10 cellular contexts compared by ENCODE assay signal in the genomic region with DNA sequence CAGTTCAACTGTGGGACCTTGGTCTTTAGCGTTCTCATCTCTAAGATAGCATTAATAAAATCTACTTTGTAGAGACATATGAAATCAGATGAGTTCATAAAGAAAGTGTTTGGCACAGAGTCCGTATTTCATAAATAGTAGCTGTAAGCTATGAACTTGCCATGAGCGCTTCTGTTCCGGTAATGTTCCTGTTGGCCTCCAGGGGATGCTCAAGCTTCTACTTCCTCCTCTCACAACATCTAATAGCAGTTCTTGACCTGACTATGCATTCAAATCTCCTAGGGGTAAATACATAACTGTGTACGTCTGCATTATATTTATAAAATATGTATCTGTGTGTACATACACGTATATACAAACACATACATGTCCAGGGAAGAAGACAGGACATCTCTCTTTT.
DNase-seq lines count a peak whose midpoint lies in the region; ATAC-seq and TF ChIP-seq lines count a peak whose summit lies in the region.
"Had no signal": no experiment of that assay in that cellular context is flagged by ENCODE, and none has a peak within 500 bp of the region (broad histone marks: within the 10 kb centered on the region; RNA-seq: fewer than 3 reads in every experiment).

No MANE protein-coding gene starts in this region.

- ATAC-seq in GM18505 (IDR thresholded peaks at IDR 0.05; ENCODE audit: unreplicated experiment), result no peak
- ATAC-seq: natural killer cell treated with Interleukin-12 subunit alpha and Interleukin-12 subunit beta and Interleukin-15 and Interleukin-18, amount 100 ng/mL, for 72 hours had no signal

- H3K36me3 Mint-ChIP-seq in T-helper 2 cell treated with Interferon-gamma antibody and Interleukin-4, amounts not matched to agents 5 μg/mL and 100 μg/mL, for 36 hours (ENCODE audit: low read depth), result no peaks in the 10 kb centered on the region
- H3K36me3 Mint-ChIP-seq: natural killer cell treated with Interleukin-12 subunit alpha and Interleukin-12 subunit beta and Interleukin-15 and Interleukin-18, amount 100 ng/mL, for 72 hours had no signal

- H3K27ac Mint-ChIP-seq in T-helper 2 cell treated with Interferon-gamma antibody and Interleukin-4, amounts not matched to agents 5 μg/mL and 100 μg/mL, for 36 hours, result no peak overlapping the region
- H3K27ac Mint-ChIP-seq: natural killer cell treated with Interleukin-12 subunit alpha and Interleukin-12 subunit beta and Interleukin-15 and Interleukin-18, amount 100 ng/mL, for 72 hours had no signal

- H3K4me3 ChIP-seq in NT2/D1 (ENCODE audit: insufficient read length, low read depth) (no peak overlapping the region), fibroblast of mammary gland (ENCODE audit: control insufficient read depth, low read depth, low read length) (no peak overlapping the region)

- no peaks in the 10 kb centered on the region for H3K4me1 Mint-ChIP-seq in T-helper 2 cell treated with Interferon-gamma antibody and Interleukin-4, amounts not matched to agents 5 μg/mL and 100 μg/mL, for 36 hours (ENCODE audit: low read depth)

- H3K9me3 Mint-ChIP-seq in T-helper 2 cell treated with Interferon-gamma antibody and Interleukin-4, amounts not matched to agents 5 μg/mL and 100 μg/mL, for 36 hours, result no peaks in the 10 kb centered on the region
- H3K9me3 Mint-ChIP-seq: natural killer cell treated with Interleukin-12 subunit alpha and Interleukin-12 subunit beta and Interleukin-15 and Interleukin-18, amount 100 ng/mL, for 72 hours had no signal

- H3K4me3 Mint-ChIP-seq in T-helper 2 cell treated with Interferon-gamma antibody and Interleukin-4, amounts not matched to agents 5 μg/mL and 100 μg/mL, for 36 hours, result no peak overlapping the region
- H3K4me3 Mint-ChIP-seq: natural killer cell treated with Interleukin-12 subunit alpha and Interleukin-12 subunit beta and Interleukin-15 and Interleukin-18, amount 100 ng/mL, for 72 hours had no signal

- no peaks in the 10 kb centered on the region for H3K27me3 ChIP-seq in NT2/D1 (ENCODE audit: insufficient read depth, insufficient read length)

- peak; percentile 3 for DNase-seq in A172 (ENCODE audit: low spot score)
- peak; percentile 23 for DNase-seq in NT2/D1 (ENCODE audit: low read depth, low spot score)
- DNase-seq in fibroblast of mammary gland (ENCODE audit: low read depth), result peak; percentile 36
- DNase-seq in T-helper 2 cell treated with Interferon-gamma antibody and Interleukin-4, amounts not matched to agents 5 μg/mL and 100 μg/mL, for 36 hours (ENCODE audit: low spot score), result no peak
- DNase-seq in cerebellar nuclear complex (lab: John Stamatoyannopoulos, UW), result no peak
- DNase-seq in activated CD4-positive, alpha-beta T cell treated with anti-CD3 and anti-CD28 coated beads, Interleukin-2, amount 50 U/mL, for 48 hours, result no peak
- DNase-seq: SHP77 had no signal

- H3K27me3 Mint-ChIP-seq in T-helper 2 cell treated with Interferon-gamma antibody and Interleukin-4, amounts not matched to agents 5 μg/mL and 100 μg/mL, for 36 hours (ENCODE audit: low read depth), result peaks cover 2% of the 10 kb centered on the region

- TF ChIP-seq CTCF in GM12873 (IDR thresholded peaks at IDR 0.05; ENCODE audit: insufficient read depth, low read depth, low read length, missing control alignments), result peak; percentile 65
- peak; percentile 55 for TF ChIP-seq CTCF in fibroblast of mammary gland (conservative IDR thresholded peaks at IDR 0.05; ENCODE audit: control insufficient read depth, insufficient read depth, low read depth, low read length)

- H3K9ac ChIP-seq in NT2/D1 (ENCODE audit: insufficient read length, low read depth), result no peak overlapping the region

- TF ChIP-seq POLR2A in GM18505 (IDR thresholded peaks at IDR 0.05; ENCODE audit: borderline replicate concordance, extremely low read depth, insufficient read depth, insufficient read length), result no peak

- no peaks in the 10 kb centered on the region for H3K36me3 ChIP-seq in NT2/D1 (ENCODE audit: insufficient read depth, insufficient read length, low read length)

- peaks cover 3% of the 10 kb centered on the region; the same call in 1 of the 2 replicates for H3K9me3 ChIP-seq in NT2/D1 (ENCODE audit: insufficient read depth, low read length)

- H3K4me1 ChIP-seq in NT2/D1 (ENCODE audit: insufficient read depth, insufficient read length), result no peaks in the 10 kb centered on the region

Comparison
In these comparisons a context has a peak if more than half of its experiments do, and no peak if none do; other contexts are left out.
1. DNase-seq: peak in A172 (single experiment), NT2/D1 (single experiment) and fibroblast of mammary gland (single experiment); none in T-helper 2 cell treated with Interferon-gamma antibody and Interleukin-4, amounts not matched to agents 5 μg/mL and 100 μg/mL, for 36 hours (single experiment), cerebellar nuclear complex (0 of 2) and activated CD4-positive, alpha-beta T cell treated with anti-CD3 and anti-CD28 coated beads, Interleukin-2, amount 50 U/mL, for 48 hours (0 of 2).